ENCODE assay signal across 22 cellular contexts in the genomic region with DNA sequence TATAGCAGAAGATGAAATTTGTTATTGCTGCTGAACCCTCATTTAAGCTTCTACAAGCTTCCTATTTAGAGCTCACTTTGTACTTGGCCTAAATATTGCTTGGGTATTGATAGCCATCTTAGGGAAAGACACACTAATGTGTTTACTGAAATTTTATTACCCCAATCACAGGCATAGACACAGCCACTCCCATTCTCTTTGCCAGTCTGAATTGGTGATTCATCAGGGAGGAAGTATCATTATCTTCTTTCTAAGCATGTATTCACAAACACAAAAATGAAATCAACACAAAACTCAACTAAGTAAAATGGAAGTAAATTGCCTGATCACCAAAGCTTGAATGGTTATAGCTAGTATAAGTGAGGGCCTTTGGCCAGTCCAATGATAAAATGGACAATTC.
DNase-seq lines count a peak whose midpoint lies in the region; FAIRE-seq and TF ChIP-seq lines count a peak whose summit lies in the region.
"Had no signal": no experiment of that assay in that cellular context is flagged by ENCODE, and none has a peak within 500 bp of the region (broad histone marks: within the 10 kb centered on the region; RNA-seq: fewer than 3 reads in every experiment).

No MANE protein-coding gene starts in this region.

- no peaks in the 10 kb centered on the region for H3K4me1 ChIP-seq in breast epithelium

- DNase-seq in MCF 10A (ENCODE audit: unreplicated experiment) (peak; percentile 22), breast epithelium (ENCODE audit: low spot score in 2 of 2) (no peak), OCI-M1 (lab: John Stamatoyannopoulos, UW) (peak; percentile 23), bronchial epithelial cell (ENCODE audit: low read depth) (peak; percentile 52), WERI-Rb-1 (no peak), NCI-H128 (lab: John Stamatoyannopoulos, UW; ENCODE audit: unreplicated experiment) (no peak), GM10266 (ENCODE audit: extremely low spot score) (no peak), GM19240 (ENCODE audit: insufficient read length, low spot score) (no peak)
- DNase-seq: H9, HFFc6, Kasumi-1, MG63, NCI-H1417 treated with DMSO at 0.1 percent for 48 hours, NCI-H187, NCI-H2227 treated with DMSO at 0.1 percent for 48 hours, NCI-H510A treated with DMSO at 0.1 percent for 48 hours, PC-9, T-cell had no signal

- no peak for TF ChIP-seq CTCF in MCF 10A (IDR thresholded peaks at IDR 0.05; ENCODE audit: unreplicated experiment)
- no peak for TF ChIP-seq CTCF in breast epithelium (IDR thresholded peaks at IDR 0.05)
- TF ChIP-seq CTCF in bronchial epithelial cell (IDR thresholded peaks at IDR 0.05; ENCODE audit: insufficient read depth, low read length, severe bottlenecking): no peak
- no peak for TF ChIP-seq CTCF in WERI-Rb-1 (IDR thresholded peaks at IDR 0.05; ENCODE audit: low read depth, low read length)
- no peak for TF ChIP-seq CTCF in GM10266 (IDR thresholded peaks at IDR 0.05; ENCODE audit: control insufficient read depth, insufficient read depth, low read depth, missing control alignments)

- CTCF ChIA-PET in MCF 10A (lab: Yijun Ruan, JAX): no interaction called here

- H3K27ac ChIP-seq in breast epithelium: no peak overlapping the region
- H3K27ac ChIP-seq in WERI-Rb-1: no peak overlapping the region
- H3K27ac ChIP-seq: PC-9 had no signal

- no peak overlapping the region for H3K4me3 Mint-ChIP-seq in MCF 10A (ENCODE audit: unreplicated experiment)
- H3K4me3 Mint-ChIP-seq: B cell, CD14-positive monocyte, H9, HFFc6, T-cell had no signal

- H3K9me3 ChIP-seq in breast epithelium: no peaks in the 10 kb centered on the region
- H3K9me3 ChIP-seq in WERI-Rb-1 (ENCODE audit: severe bottlenecking): no peaks in the 10 kb centered on the region
- H3K9me3 ChIP-seq: MG63 had no signal

- no peak overlapping the region for H3K4me3 ChIP-seq in breast epithelium
- no peak overlapping the region for H3K4me3 ChIP-seq in bronchial epithelial cell (ENCODE audit: low read depth, low read length)
- no peak overlapping the region for H3K4me3 ChIP-seq in WERI-Rb-1 (ENCODE audit: low read depth, low read length)
- H3K4me3 ChIP-seq: MG63, PC-9 had no signal

- POLR2A ChIA-PET in MCF 10A (lab: Yijun Ruan, JAX): interaction anchor here (0.6 kb wide), 1 partner anchor 97 kb away, joined by 3 read pairs; no protein-coding TSS in a partner anchor

- H3K27ac Mint-ChIP-seq in MCF 10A (ENCODE audit: low read depth, unreplicated experiment): peak overlapping the region; percentile 91
- H3K27ac Mint-ChIP-seq: B cell, CD14-positive monocyte, H9, HFFc6, T-cell had no signal

- H3K36me3 Mint-ChIP-seq in MCF 10A (ENCODE audit: insufficient read depth, unreplicated experiment): no peaks in the 10 kb centered on the region
- H3K36me3 Mint-ChIP-seq: CD14-positive monocyte, T-cell had no signal

- intact Hi-C loops in MCF 10A (cut with micrococcal nuclease): no loop called here
- intact Hi-C loops in breast epithelium (cut with DNase I; ENCODE audit: low total_unique reads): no loop called here

- BruUV-seq in MCF 10A (replicated peaks; lab: Mats Ljungman, UMichigan): no TSS peak

- H3K27me3 ChIP-seq in breast epithelium: no peaks in the 10 kb centered on the region
- H3K27me3 ChIP-seq in bronchial epithelial cell (ENCODE audit: control insufficient read depth, insufficient read depth, low read length): no peaks in the 10 kb centered on the region
- no peaks in the 10 kb centered on the region for H3K27me3 ChIP-seq in WERI-Rb-1 (ENCODE audit: insufficient read depth, low read depth, severe bottlenecking)
- H3K27me3 ChIP-seq: MG63 had no signal

- peaks cover 23% of the 10 kb centered on the region for H3K4me1 Mint-ChIP-seq in MCF 10A (ENCODE audit: insufficient read depth, unreplicated experiment)
- H3K4me1 Mint-ChIP-seq: B cell, CD14-positive monocyte, H9, T-cell had no signal

- no peak for FAIRE-seq in bronchial epithelial cell (lab: Jason Lieb, UNC)
- FAIRE-seq: A204.1, G401.6 had no signal

- H3K36me3 ChIP-seq in breast epithelium: no peaks in the 10 kb centered on the region
- no peaks in the 10 kb centered on the region for H3K36me3 ChIP-seq in bronchial epithelial cell (ENCODE audit: control insufficient read depth, insufficient read depth, low read length)
- H3K36me3 ChIP-seq in WERI-Rb-1: no peaks in the 10 kb centered on the region
- H3K36me3 ChIP-seq: MG63 had no signal

- TF ChIP-seq POLR2A in breast epithelium (IDR thresholded peaks at IDR 0.05): no peak

- H3K27me3 Mint-ChIP-seq in MCF 10A (ENCODE audit: insufficient read depth, unreplicated experiment): no peaks in the 10 kb centered on the region
- H3K27me3 Mint-ChIP-seq: B cell, T-cell had no signal

- peaks cover 7% of the 10 kb centered on the region for H3K9me3 Mint-ChIP-seq in MCF 10A (ENCODE audit: unreplicated experiment)
- H3K9me3 Mint-ChIP-seq: H9 had no signal

Comparison
In these comparisons a context has a peak if more than half of its experiments do, and no peak if none do; other contexts are left out.
1. DNase-seq: peak in MCF 10A (single experiment), OCI-M1 (single experiment) and bronchial epithelial cell (single experiment); none in breast epithelium (0 of 2), WERI-Rb-1 (single experiment), NCI-H128 (single experiment), GM10266 (single experiment) and GM19240 (single experiment).